In genomic region chr12:125089626-125090025, GRCh38 we compare ENCODE assay signal across 18 cellular contexts.
"Had no signal": no experiment of that assay in that cellular context is flagged by ENCODE, and none has a peak within 500 bp of the region (broad histone marks: within the 10 kb centered on the region; RNA-seq: fewer than 3 reads in every experiment).

No MANE protein-coding gene starts in this region.

- H3K9me3 ChIP-seq: MG63, SK-N-SH had no signal

- H3K27me3 ChIP-seq: MG63 had no signal

- FAIRE-seq: RCC 7860 had no signal

- H3K36me3 ChIP-seq: MG63 had no signal

- H3K4me3 ChIP-seq: MG63 had no signal

- DNase-seq: KG1, MG63, NCI-H1092, NCI-H1105 treated with DMSO at 0.1 percent for 48 hours, NCI-H1417 treated with DMSO at 0.1 percent for 48 hours, NCI-H1694 treated with DMSO at 0.1 percent for 48 hours, NCI-H1930, NCI-H2107, NCI-H2227 treated with DMSO at 0.1 percent for 48 hours, NCI-H524 treated with DMSO at 0.1 percent for 48 hours, NCI-H774, Right ventricle myocardium superior, RPMI8226, SIG-M5, SK-N-SH, SW 1271, T-cell had no signal

- ATAC-seq: T-cell had no signal

- H3K4me2 ChIP-seq: SK-N-SH had no signal

- H3K9ac ChIP-seq: SK-N-SH had no signal
